ENCODE assay signal across 28 cellular contexts in the genomic region with DNA sequence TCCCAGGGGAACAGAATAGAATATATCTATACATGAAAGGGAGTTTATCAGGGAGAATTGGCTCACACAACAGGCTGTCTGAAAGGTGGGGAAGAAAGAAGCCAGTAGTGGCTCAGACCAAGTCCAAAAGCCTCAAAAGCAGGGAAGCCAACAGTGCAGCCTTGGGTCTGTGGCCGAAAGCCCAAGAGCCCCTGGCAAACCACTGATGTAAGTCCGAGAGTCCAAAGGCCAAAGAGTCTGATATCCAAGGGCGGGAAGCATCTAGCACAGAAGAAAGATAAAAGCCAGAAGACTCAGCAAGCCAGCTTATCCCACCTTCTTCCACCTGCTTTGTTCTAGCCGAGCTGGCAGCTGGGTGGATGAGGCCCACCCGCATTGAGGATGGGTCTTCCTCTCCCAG.
"Had no signal": no experiment of that assay in that cellular context is flagged by ENCODE, and none has a peak within 500 bp of the region (broad histone marks: within the 10 kb centered on the region; RNA-seq: fewer than 3 reads in every experiment).

No MANE protein-coding gene starts in this region.

- H3K36me3 ChIP-seq: colonic mucosa, esophagus squamous epithelium, gastroesophageal sphincter, heart left ventricle, left lung, lower lobe of right lung had no signal

- H3K36me3 Mint-ChIP-seq: immature natural killer cell, mesothelial cell of epicardium had no signal

- H3K4me1 Mint-ChIP-seq: immature natural killer cell, naive B cell had no signal

- DNase-seq: colonic mucosa; cortex of kidney; effector CD8-positive, alpha-beta T cell; effector memory CD8-positive, alpha-beta T cell; endodermal cell; erythroblast; esophagus squamous epithelium; foreskin fibroblast; foreskin melanocyte; heart left ventricle; hypothalamus; immature natural killer cell; islet precursor cell; kidney; kidney glomerular epithelial cell; left colon; left lung; left ventricle myocardium superior; lower lobe of right lung; mucosa of descending colon; naive B cell had no signal

- H2AFZ ChIP-seq: hepatocyte had no signal

- FAIRE-seq: endometrium, kidney had no signal

- H3K27ac ChIP-seq: colonic mucosa, epithelial cell of prostate, esophagus squamous epithelium, gastroesophageal sphincter, heart left ventricle, hepatocyte, left lung, lower lobe of right lung had no signal

- H3K9me3 Mint-ChIP-seq: effector memory CD8-positive, alpha-beta T cell; endodermal cell had no signal

- ATAC-seq: effector memory CD8-positive, alpha-beta T cell; esophagus mucosa; gastroesophageal sphincter; heart left ventricle; left colon; left lung; left ventricle myocardium superior; lower lobe of right lung; mucosa of descending colon had no signal

- H3K4me1 ChIP-seq: colonic mucosa had no signal

- H3K4me3 ChIP-seq: colonic mucosa, esophagus squamous epithelium, gastroesophageal sphincter, heart left ventricle, hepatocyte, left lung, lower lobe of right lung, mucosa of descending colon had no signal

- H3K4me3 Mint-ChIP-seq: dendritic cell treated with granulocyte-macrophage colony-stimulating factor and Interleukin-4, amounts not matched to agents 40 ng/mL and 50 ng/mL, for 4 days; effector memory CD8-positive, alpha-beta T cell; endodermal cell; immature natural killer cell; mesothelial cell of epicardium; naive B cell had no signal

- H3K9me3 ChIP-seq: colonic mucosa, esophagus squamous epithelium, gastroesophageal sphincter, left lung, lower lobe of right lung, mucosa of descending colon had no signal

- H3K79me2 ChIP-seq: hepatocyte had no signal

- H3K27ac Mint-ChIP-seq: dendritic cell treated with granulocyte-macrophage colony-stimulating factor and Interleukin-4, amounts not matched to agents 40 ng/mL and 50 ng/mL, for 4 days; effector memory CD8-positive, alpha-beta T cell; endodermal cell; immature natural killer cell; mesothelial cell of epicardium; naive B cell had no signal

- H3K27me3 Mint-ChIP-seq: dendritic cell treated with granulocyte-macrophage colony-stimulating factor and Interleukin-4, amounts not matched to agents 40 ng/mL and 50 ng/mL, for 4 days had no signal

- H3K27me3 ChIP-seq: colonic mucosa, esophagus squamous epithelium, gastroesophageal sphincter, heart left ventricle, hepatocyte, left lung had no signal

- H3K4me2 ChIP-seq: hepatocyte had no signal
